In the genomic region with DNA sequence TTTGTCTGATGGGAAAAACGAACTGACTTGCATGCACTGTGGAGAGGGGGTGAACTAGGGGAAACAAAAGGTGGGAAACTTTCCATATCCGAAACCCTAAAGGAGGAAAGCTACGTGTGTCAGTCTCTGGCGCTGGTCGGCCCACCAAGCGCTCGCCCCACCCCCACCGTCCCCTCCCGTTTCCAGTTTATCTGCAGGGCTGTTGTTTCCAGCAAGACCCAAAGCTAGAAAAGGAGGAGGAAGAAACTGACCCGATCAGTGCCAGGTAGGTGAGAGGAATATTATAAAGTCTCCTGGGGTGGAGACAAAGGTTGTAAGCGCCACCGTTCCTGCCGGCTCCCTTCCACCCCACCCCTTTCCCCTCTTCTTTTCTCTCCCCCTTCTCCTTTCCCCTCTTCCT, we compare ENCODE assay signal across 7 cellular contexts. TPM values are rescaled to one million over a fixed set of nuclear protein-coding genes. Genes with fewer than 3 reads are reported as not detected.
DNase-seq lines count a peak whose midpoint lies in the region; ATAC-seq and TF ChIP-seq lines count a peak whose summit lies in the region.

No MANE protein-coding gene starts in this region.

- no peak for TF ChIP-seq EP300 in neural cell (conservative IDR thresholded peaks at IDR 0.05; ENCODE audit: poor library complexity, severe bottlenecking)

- TF ChIP-seq RAD21 in neural cell (conservative IDR thresholded peaks at IDR 0.05), result no peak

- TF ChIP-seq CTCF in GM23338 (conservative IDR thresholded peaks at IDR 0.05; ENCODE audit: low read depth in 2 of 2) (no peak), neural cell (IDR thresholded peaks at IDR 0.05; ENCODE audit: poor library complexity, severe bottlenecking) (no peak)

- H3K4me3 Mint-ChIP-seq in GM23338, result peak overlapping the region; percentile 89

- H4K20me1 ChIP-seq in GM23338 (replicated peaks; ENCODE audit: insufficient read depth), result no peaks in the 10 kb centered on the region
- no peaks in the 10 kb centered on the region for H4K20me1 ChIP-seq in neural cell (ENCODE audit: insufficient read depth)

- no peaks in the 10 kb centered on the region; the same call in 2 of the 3 replicates for H3K9me3 Mint-ChIP-seq in GM23338

- H2AFZ ChIP-seq in GM23338, result 0 out of 2 replicates have a peak overlapping the region, but pooled peaks have one; percentile 59
- H2AFZ ChIP-seq in neural cell (ENCODE audit: low read depth, low read length), result peak overlapping the region; percentile 4

- peaks cover 16% of the 10 kb centered on the region for H3K4me1 Mint-ChIP-seq in GM23338

- H3K4me1 ChIP-seq in GM23338 (ENCODE audit: insufficient read depth) (peaks cover 11% of the 10 kb centered on the region), SJCRH30 (peaks cover 9% of the 10 kb centered on the region)

- ATAC-seq in GM23338, result peak; percentile 70
- ATAC-seq in esophagus mucosa, result peak; percentile 15

- H3K4me2 ChIP-seq in GM23338 (peak overlapping the region; percentile 88), neural cell (ENCODE audit: low read length) (peak overlapping the region; percentile 73)

- H3K27me3 Mint-ChIP-seq in GM23338 (ENCODE audit: insufficient read depth, low read depth, poor library complexity), result no peaks in the 10 kb centered on the region

- H3K27me3 ChIP-seq in GM23338 (ENCODE audit: insufficient read depth), result no peaks in the 10 kb centered on the region
- H3K27me3 ChIP-seq in SJCRH30, result no peaks in the 10 kb centered on the region
- H3K27me3 ChIP-seq in neural cell (ENCODE audit: insufficient read depth, low read depth, low read length), result no peaks in the 10 kb centered on the region

- H3K36me3 ChIP-seq in GM23338 (ENCODE audit: insufficient read depth), result no peaks in the 10 kb centered on the region; the same call in 1 of the 2 replicates
- peaks cover 10% of the 10 kb centered on the region for H3K36me3 ChIP-seq in SJCRH30
- H3K36me3 ChIP-seq in neural cell (ENCODE audit: insufficient read depth, low read length), result no peaks in the 10 kb centered on the region

- H3K9me3 ChIP-seq in SJCRH30 (replicated peaks) (no peaks in the 10 kb centered on the region), neural cell (ENCODE audit: low read length) (no peaks in the 10 kb centered on the region)

- no peaks in the 10 kb centered on the region for H3K9me2 ChIP-seq in GM23338 (ENCODE audit: insufficient read depth)
- no peaks in the 10 kb centered on the region for H3K9me2 ChIP-seq in neural cell (ENCODE audit: insufficient read depth, low read length)

- H3K27ac ChIP-seq in GM23338 (ENCODE audit: low read depth) (peak overlapping the region; percentile 94), SJCRH30 (peak overlapping the region; percentile 93), neural cell (ENCODE audit: low read length) (peak overlapping the region; percentile 84)

- H3K4me3 ChIP-seq in GM23338 (peak overlapping the region; percentile 61), SJCRH30 (peak overlapping the region; percentile 76), neural cell (ENCODE audit: low read length) (peak overlapping the region; percentile 79)

- H3K79me2 ChIP-seq in GM23338 (replicated peaks; ENCODE audit: insufficient read depth) (peaks cover 12% of the 10 kb centered on the region), neural cell (replicated peaks; ENCODE audit: insufficient read depth, low read length) (peaks cover 4% of the 10 kb centered on the region)

- peak overlapping the region; percentile 90 for H3K9ac ChIP-seq in neural cell (ENCODE audit: low read length)

- H3F3A ChIP-seq in GM23338 (replicated peaks; ENCODE audit: low read depth) (no peaks in the 10 kb centered on the region), neural cell (ENCODE audit: insufficient read depth, low read length, poor library complexity, severe bottlenecking) (no peaks in the 10 kb centered on the region)

- peak overlapping the region; percentile 97 for H3K27ac Mint-ChIP-seq in GM23338

- H3K36me3 Mint-ChIP-seq in GM23338 (ENCODE audit: low read depth), result peaks cover 13% of the 10 kb centered on the region

- DNase-seq in GM23338 (ENCODE audit: low spot score), result peak; percentile 40
- DNase-seq in SJCRH30, result peak in 1 of 2 experiments; percentile 25
- DNase-seq in NK-92 treated with Interleukin-12 subunit alpha and Interleukin-12 subunit beta, amount 100 ng/mL, for 24 hours (lab: John Stamatoyannopoulos, UW), result no peak
- no peak for DNase-seq in KG1 (lab: John Stamatoyannopoulos, UW)
- no peak for DNase-seq in NCI-H1694 treated with DMSO at 0.1 percent for 48 hours (lab: John Stamatoyannopoulos, UW)

TF ChIP-seq in GM23338, 12 proteins besides CTCF, POLR2A, EP300 and RAD21 (continues in another document):
- TF ChIP-seq STAT1 (IDR thresholded peaks at IDR 0.05; ENCODE audit: unreplicated experiment) (no peak), EZH2 (IDR thresholded peaks at IDR 0.05; ENCODE audit: low read depth, unreplicated experiment) (no peak)
- TF ChIP-seq, protein P1, sequence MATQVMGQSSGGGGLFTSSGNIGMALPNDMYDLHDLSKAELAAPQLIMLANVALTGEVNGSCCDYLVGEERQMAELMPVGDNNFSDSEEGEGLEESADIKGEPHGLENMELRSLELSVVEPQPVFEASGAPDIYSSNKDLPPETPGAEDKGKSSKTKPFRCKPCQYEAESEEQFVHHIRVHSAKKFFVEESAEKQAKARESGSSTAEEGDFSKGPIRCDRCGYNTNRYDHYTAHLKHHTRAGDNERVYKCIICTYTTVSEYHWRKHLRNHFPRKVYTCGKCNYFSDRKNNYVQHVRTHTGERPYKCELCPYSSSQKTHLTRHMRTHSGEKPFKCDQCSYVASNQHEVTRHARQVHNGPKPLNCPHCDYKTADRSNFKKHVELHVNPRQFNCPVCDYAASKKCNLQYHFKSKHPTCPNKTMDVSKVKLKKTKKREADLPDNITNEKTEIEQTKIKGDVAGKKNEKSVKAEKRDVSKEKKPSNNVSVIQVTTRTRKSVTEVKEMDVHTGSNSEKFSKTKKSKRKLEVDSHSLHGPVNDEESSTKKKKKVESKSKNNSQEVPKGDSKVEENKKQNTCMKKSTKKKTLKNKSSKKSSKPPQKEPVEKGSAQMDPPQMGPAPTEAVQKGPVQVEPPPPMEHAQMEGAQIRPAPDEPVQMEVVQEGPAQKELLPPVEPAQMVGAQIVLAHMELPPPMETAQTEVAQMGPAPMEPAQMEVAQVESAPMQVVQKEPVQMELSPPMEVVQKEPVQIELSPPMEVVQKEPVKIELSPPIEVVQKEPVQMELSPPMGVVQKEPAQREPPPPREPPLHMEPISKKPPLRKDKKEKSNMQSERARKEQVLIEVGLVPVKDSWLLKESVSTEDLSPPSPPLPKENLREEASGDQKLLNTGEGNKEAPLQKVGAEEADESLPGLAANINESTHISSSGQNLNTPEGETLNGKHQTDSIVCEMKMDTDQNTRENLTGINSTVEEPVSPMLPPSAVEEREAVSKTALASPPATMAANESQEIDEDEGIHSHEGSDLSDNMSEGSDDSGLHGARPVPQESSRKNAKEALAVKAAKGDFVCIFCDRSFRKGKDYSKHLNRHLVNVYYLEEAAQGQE (IDR thresholded peaks at IDR 0.05; ENCODE audit: unreplicated experiment), result no peak

TF ChIP-seq in neural cell, 6 proteins besides CTCF, POLR2A, EP300 and RAD21 (continues in another document):
- peak; percentile 29 for TF ChIP-seq POLR2AphosphoS5 (IDR thresholded peaks at IDR 0.05)
- TF ChIP-seq, protein P1 (IDR thresholded peaks at IDR 0.05; ENCODE audit: borderline replicate concordance), result no peak

RNA-seq across cellular contexts. Expression of a gene that starts 0.6 kb away (rescaled TPM):
- total RNA-seq in GM23338 (2014; rRNA removed; shearing (Covaris generic)), result 31.6 and 37.1 TPM in 2 replicates
- polyA plus RNA-seq in GM23338 (2016; fragmentation: Nextera tagmentation; extraction: Ambion mirVana) (174 and 184 TPM in 2 replicates), neural cell (84.5 and 102 TPM in 2 replicates)
- 154 and 183 TPM in 2 replicates for total RNA-seq in SJCRH30 (2014; rRNA removed; shearing (Covaris generic))
- total RNA-seq in esophagus mucosa, result 17.4 TPM
- polyA minus RNA-seq in neural cell, result 39.4 and 52.0 TPM in 2 replicates

RNA-seq across cellular contexts. Expression of a gene that starts 19.4 kb away (rescaled TPM):
- total RNA-seq in GM23338 (2014; rRNA removed; shearing (Covaris generic)), result 427 and 472 TPM in 2 replicates
- polyA plus RNA-seq in GM23338 (2016; fragmentation: Nextera tagmentation; extraction: Ambion mirVana), result 682 and 714 TPM in 2 replicates
- 226 and 238 TPM in 2 replicates for total RNA-seq in SJCRH30 (2014; rRNA removed; shearing (Covaris generic))
- total RNA-seq in esophagus mucosa, result 46.9 TPM
- 989 and 991 TPM in 2 replicates for polyA plus RNA-seq in neural cell
- 241 and 303 TPM in 2 replicates for polyA minus RNA-seq in neural cell

RNA-seq across cellular contexts. Expression of a gene that starts 26.9 kb away (rescaled TPM):
- total RNA-seq in GM23338 (2014; rRNA removed; shearing (Covaris generic)), result 7.3 and 16.5 TPM in 2 replicates
- polyA plus RNA-seq in GM23338 (2016; fragmentation: Nextera tagmentation; extraction: Ambion mirVana), result 17.2 and 20.2 TPM in 2 replicates
- 39.1 and 42.9 TPM in 2 replicates for total RNA-seq in SJCRH30 (2014; rRNA removed; shearing (Covaris generic))
- total RNA-seq in esophagus mucosa, result 0.16 TPM
- polyA plus RNA-seq in neural cell, result 193 and 203 TPM in 2 replicates
- 74.3 and 75.7 TPM in 2 replicates for polyA minus RNA-seq in neural cell

RNA-seq across cellular contexts. Expression of a gene that starts 46.1 kb away (rescaled TPM):
- 37.5 and 49.8 TPM in 2 replicates for total RNA-seq in GM23338 (2014; rRNA removed; shearing (Covaris generic))
- polyA plus RNA-seq in GM23338 (2016; fragmentation: Nextera tagmentation; extraction: Ambion mirVana), result 87.9 and 99.5 TPM in 2 replicates
- not detected in 2 replicates for total RNA-seq in SJCRH30 (2014; rRNA removed; shearing (Covaris generic))
- total RNA-seq in esophagus mucosa, result 5.2 TPM
- polyA plus RNA-seq in neural cell, result 603 and 631 TPM in 2 replicates
- 148 and 195 TPM in 2 replicates for polyA minus RNA-seq in neural cell
